Comparison of ENCODE assay signal across 12 cellular contexts in the genomic region with DNA sequence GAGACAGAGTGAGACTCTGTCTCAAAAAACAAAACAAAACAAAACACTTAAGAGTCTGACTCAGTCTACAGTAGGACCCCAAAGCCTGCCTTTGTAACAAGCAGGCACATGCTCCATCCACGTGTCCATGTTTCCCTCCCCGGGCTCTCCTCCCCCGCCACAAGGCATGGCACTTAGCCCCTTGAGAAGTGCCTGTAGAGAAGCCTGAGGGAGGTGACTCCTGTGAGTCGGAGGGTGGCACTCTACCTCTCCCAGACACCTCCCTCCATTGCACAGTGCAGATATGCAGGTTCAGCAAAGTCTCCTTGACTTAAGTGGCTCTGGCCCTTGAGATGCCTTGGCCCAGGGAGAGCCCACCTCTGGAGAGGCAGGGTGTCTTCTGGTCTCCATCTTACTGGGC. TPM values are rescaled to one million over a fixed set of nuclear protein-coding genes. Genes with fewer than 3 reads are reported as not detected.
DNase-seq lines count a peak whose midpoint lies in the region; ATAC-seq lines count a peak whose summit lies in the region.
"Had no signal": no experiment of that assay in that cellular context is flagged by ENCODE, and none has a peak within 500 bp of the region (broad histone marks: within the 10 kb centered on the region; RNA-seq: fewer than 3 reads in every experiment).

No MANE protein-coding gene starts in this region.

- DNase-seq in Daoy (ENCODE audit: low read depth), result peak; percentile 51
- no peak for DNase-seq in T-helper 17 cell
- peak; percentile 38 for DNase-seq in foreskin melanocyte
- DNase-seq in pons (ENCODE audit: low spot score), result no peak
- no peak for DNase-seq in NAMALWA (ENCODE audit: low spot score)
- DNase-seq: activated CD4-positive, CD25-positive, alpha-beta regulatory T cell; KBM-7; NCI-H774 had no signal

- H3K36me3 ChIP-seq in skeletal muscle satellite cell (ENCODE audit: insufficient read depth, low read length), result peaks cover 36% of the 10 kb centered on the region

- no peaks in the 10 kb centered on the region for H3K27me3 Mint-ChIP-seq in T-helper 17 cell
- H3K27me3 Mint-ChIP-seq: activated naive CD4-positive, alpha-beta T cell treated with anti-CD3 and anti-CD28 coated beads, Interleukin-2, amount 50 U/mL, for 24 hours had no signal

- no peak overlapping the region for H3K4me3 ChIP-seq in skeletal muscle satellite cell (ENCODE audit: low read length)

- peaks cover 4% of the 10 kb centered on the region for H3K36me3 Mint-ChIP-seq in T-helper 17 cell (ENCODE audit: low read depth)

- no peaks in the 10 kb centered on the region for H3K27me3 ChIP-seq in skeletal muscle satellite cell (ENCODE audit: control insufficient read depth, insufficient read depth, low read length)

- peak overlapping the region; percentile 79 for H3K9ac ChIP-seq in skeletal muscle satellite cell (ENCODE audit: low read depth, low read length)

- H3K9me3 ChIP-seq in T-helper 17 cell (ENCODE audit: control insufficient read depth, low read length, poor library complexity, severe bottlenecking) (no peaks in the 10 kb centered on the region), skeletal muscle satellite cell (replicated peaks; ENCODE audit: low read length) (no peaks in the 10 kb centered on the region)

- peaks cover 57% of the 10 kb centered on the region for H3K4me1 ChIP-seq in skeletal muscle satellite cell (ENCODE audit: control insufficient read depth, insufficient read depth, low read length)

- no peak overlapping the region for H3K4me3 Mint-ChIP-seq in T-helper 17 cell
- H3K4me3 Mint-ChIP-seq: activated naive CD4-positive, alpha-beta T cell treated with anti-CD3 and anti-CD28 coated beads, Interleukin-2, amount 50 U/mL, for 24 hours had no signal

- H3K4me2 ChIP-seq in skeletal muscle satellite cell (ENCODE audit: low read length), result peak overlapping the region; percentile 46

- ATAC-seq in T-helper 17 cell, result no peak
- no peak for ATAC-seq in HG03095 (IDR thresholded peaks at IDR 0.05; ENCODE audit: unreplicated experiment)
- ATAC-seq in GM18870 (IDR thresholded peaks at IDR 0.05; ENCODE audit: unreplicated experiment), result no peak

- H3K4me1 Mint-ChIP-seq in T-helper 17 cell, result peaks cover 38% of the 10 kb centered on the region

- H3K27ac Mint-ChIP-seq in T-helper 17 cell, result peak overlapping the region; percentile 65
- H3K27ac Mint-ChIP-seq: activated naive CD4-positive, alpha-beta T cell treated with anti-CD3 and anti-CD28 coated beads, Interleukin-2, amount 50 U/mL, for 24 hours had no signal

RNA-seq across cellular contexts. Expression of a gene that starts 6.8 kb away (rescaled TPM):
- total RNA-seq in Daoy (2014; rRNA removed; shearing (Covaris generic)), result 22.2 and 25.7 TPM in 2 replicates
- 10 to 100 TPM; 45.1 to 48.6 TPM for total RNA-seq in T-helper 17 cell
- 48.4 and 54.2 TPM in 2 replicates for total RNA-seq in skeletal muscle satellite cell (2012; rRNA removed)

RNA-seq across cellular contexts. Expression of a gene that starts 8.3 kb away (rescaled TPM):
- total RNA-seq in Daoy (2014; rRNA removed; shearing (Covaris generic)), result 1.7 and 1.8 TPM in 2 replicates
- 1 to 10 TPM; 1.3 to 1.4 TPM for total RNA-seq in T-helper 17 cell
- 1.5 and 2.3 TPM in 2 replicates for total RNA-seq in skeletal muscle satellite cell (2012; rRNA removed)

RNA-seq across cellular contexts. Expression of a gene that starts 13.6 kb away (rescaled TPM):
- 30.0 and 54.8 TPM in 2 replicates for total RNA-seq in Daoy (2014; rRNA removed; shearing (Covaris generic))
- 10 to 100 TPM; 27.9 to 28.2 TPM for total RNA-seq in T-helper 17 cell
- 32.2 and 35.8 TPM in 2 replicates for total RNA-seq in skeletal muscle satellite cell (2012; rRNA removed)

RNA-seq across cellular contexts. Expression of a gene that starts 38.8 kb away (rescaled TPM):
- 31.7 and 45.0 TPM in 2 replicates for total RNA-seq in Daoy (2014; rRNA removed; shearing (Covaris generic))
- total RNA-seq in T-helper 17 cell, result 10 to 100 TPM; 17.8 to 18.4 TPM
- 40.1 and 45.9 TPM in 2 replicates for total RNA-seq in skeletal muscle satellite cell (2012; rRNA removed)

RNA-seq across cellular contexts. Expression of a gene that starts 41.6 kb away (rescaled TPM):
- total RNA-seq in Daoy (2014; rRNA removed; shearing (Covaris generic)), result 0.97 and 1.8 TPM in 2 replicates
- 1 to 10 TPM; 2.4 TPM for total RNA-seq in T-helper 17 cell
- 0.25 and 0.44 TPM in 2 replicates for total RNA-seq in skeletal muscle satellite cell (2012; rRNA removed)

Comparison
In these comparisons a context has a peak if more than half of its experiments do, and no peak if none do; other contexts are left out.
1. DNase-seq: peak in Daoy (single experiment) and foreskin melanocyte (single experiment); none in T-helper 17 cell (0 of 3), pons (single experiment) and NAMALWA (single experiment).